Comparison of ENCODE assay signal across 26 cellular contexts in genomic region chr2:75289771-75290170, GRCh38.
DNase-seq lines count a peak whose midpoint lies in the region; ATAC-seq and TF ChIP-seq lines count a peak whose summit lies in the region.
"Had no signal": no experiment of that assay in that cellular context is flagged by ENCODE, and none has a peak within 500 bp of the region (broad histone marks: within the 10 kb centered on the region; RNA-seq: fewer than 3 reads in every experiment).

No MANE protein-coding gene starts in this region.

- H3K27ac Mint-ChIP-seq in WTC11 (no peak overlapping the region), immature natural killer cell (no peak overlapping the region)
- H3K27ac Mint-ChIP-seq: activated CD4-positive, alpha-beta T cell treated with anti-CD3 and anti-CD28 coated beads for 36 hours; B cell; IgD-negative memory B cell; neural progenitor cell had no signal

- peak; percentile 55 for DNase-seq in EL
- peak; percentile 16 for DNase-seq in NCI-H226
- DNase-seq in fibroblast of mammary gland (ENCODE audit: low read depth) = peak; percentile 69
- peak; percentile 28 for DNase-seq in stromal cell of bone marrow (ENCODE audit: low read depth)
- DNase-seq in WTC11 (ENCODE audit: low spot score) = no peak
- DNase-seq in immature natural killer cell = no peak
- no peak for DNase-seq in SKM-1 treated with dmso at 0.1 percent for 144 hours (lab: John Stamatoyannopoulos, UW; ENCODE audit: unreplicated experiment)
- DNase-seq: activated CD4-positive, alpha-beta T cell treated with anti-CD3 and anti-CD28 coated beads for 36 hours; activated CD8-positive, alpha-beta memory T cell treated with anti-CD3 and anti-CD28 coated beads for 24 hours; activated T-cell treated with anti-CD3 and anti-CD28 coated beads, Interleukin-2, amount 50 U/mL, for 1 hour; adrenal gland; central memory CD4-positive, alpha-beta T cell; dermis blood vessel endothelial cell; kidney glomerular epithelial cell; NCI-H1417 treated with DMSO at 0.1 percent for 48 hours; NCI-H2107; NCI-H524 treated with DMSO at 0.1 percent for 48 hours; posterior cingulate gyrus; right lobe of liver; stimulated activated CD4-positive, alpha-beta T cell treated with anti-CD3 and anti-CD28 coated beads, Interleukin-15, amount 100 ng/mL, for 24 hours; stimulated activated naive CD8-positive, alpha-beta T cell treated with anti-CD3 and anti-CD28 coated beads, Interleukin-15, Interleukin-2, amounts not matched to agents 100 U/mL and 50 U/mL, for 24 hours had no signal

- POLR2A ChIA-PET in WTC11 (lab: Charles Lee) = no interaction called here

- CTCF ChIA-PET in WTC11 (lab: Charles Lee) = no interaction called here

- H3K27me3 Mint-ChIP-seq in WTC11 (ENCODE audit: low read depth) = no peaks in the 10 kb centered on the region
- no peaks in the 10 kb centered on the region for H3K27me3 Mint-ChIP-seq in immature natural killer cell (ENCODE audit: low read depth in 3 of 3)
- H3K27me3 Mint-ChIP-seq: B cell had no signal

- H3K36me3 Mint-ChIP-seq in WTC11 (no peaks in the 10 kb centered on the region), immature natural killer cell (no peaks in the 10 kb centered on the region)
- H3K36me3 Mint-ChIP-seq: neural progenitor cell had no signal

- ATAC-seq in WTC11 = no peak
- ATAC-seq: activated CD4-positive, alpha-beta T cell treated with anti-CD3 and anti-CD28 coated beads for 36 hours; HCT116; right lobe of liver; stimulated activated naive CD8-positive, alpha-beta T cell treated with anti-CD3 and anti-CD28 coated beads, Interleukin-15, Interleukin-2, amounts not matched to agents 100 U/mL and 50 U/mL, for 24 hours had no signal

- TF ChIP-seq CTCF in fibroblast of mammary gland (conservative IDR thresholded peaks at IDR 0.05; ENCODE audit: control insufficient read depth, insufficient read depth, low read depth, low read length) = no peak
- TF ChIP-seq CTCF in WTC11 (IDR thresholded peaks at IDR 0.05) = no peak

- H3K4me3 Mint-ChIP-seq in WTC11 (no peak overlapping the region), immature natural killer cell (no peak overlapping the region)
- H3K4me3 Mint-ChIP-seq: activated CD4-positive, alpha-beta T cell treated with anti-CD3 and anti-CD28 coated beads for 36 hours; B cell; IgD-negative memory B cell; neural progenitor cell had no signal

- H3K4me1 Mint-ChIP-seq in WTC11 (peaks cover 6% of the 10 kb centered on the region), immature natural killer cell (no peaks in the 10 kb centered on the region)
- H3K4me1 Mint-ChIP-seq: activated CD4-positive, alpha-beta T cell treated with anti-CD3 and anti-CD28 coated beads for 36 hours had no signal

- H3K4me3 ChIP-seq in fibroblast of mammary gland (ENCODE audit: control insufficient read depth, low read depth, low read length) = no peak overlapping the region
- H3K4me3 ChIP-seq: adrenal gland, neural progenitor cell, right lobe of liver, SJSA1 had no signal

- H3K9me3 Mint-ChIP-seq in WTC11 = no peaks in the 10 kb centered on the region
- H3K9me3 Mint-ChIP-seq in immature natural killer cell = peaks cover 0 to 3% (median 0%) of the 10 kb centered on the region in 6 donors
- H3K9me3 Mint-ChIP-seq: IgD-negative memory B cell, neural progenitor cell had no signal

TF ChIP-seq in WTC11, 78 proteins besides CTCF, POLR2A, EP300 and RAD21:
- TF ChIP-seq ZNF232 (CRISPR knock-in tag; IDR thresholded peaks at IDR 0.05) (no peak), FOXK1 (CRISPR knock-in tag; IDR thresholded peaks at IDR 0.05) (no peak), CREB1 (CRISPR knock-in tag; IDR thresholded peaks at IDR 0.05) (no peak), FOXP1 (CRISPR knock-in tag; IDR thresholded peaks at IDR 0.05; ENCODE audit: borderline replicate concordance) (no peak), FOXJ3 (CRISPR knock-in tag; IDR thresholded peaks at IDR 0.05; ENCODE audit: borderline replicate concordance) (no peak), JAZF1 (CRISPR knock-in tag; IDR thresholded peaks at IDR 0.05) (no peak), ZSCAN18 (CRISPR knock-in tag; IDR thresholded peaks at IDR 0.05) (no peak)

Comparison
In these comparisons a context has a peak if more than half of its experiments do, and no peak if none do; other contexts are left out.
1. DNase-seq: peak in EL (single experiment), NCI-H226 (single experiment), fibroblast of mammary gland (single experiment) and stromal cell of bone marrow (single experiment); none in WTC11 (single experiment), immature natural killer cell (0 of 3) and SKM-1 treated with dmso at 0.1 percent for 144 hours (single experiment).